Comparison of ENCODE assay signal across 21 cellular contexts in genomic region chr2:9150568-9150900, GRCh38. TPM values are rescaled to one million over a fixed set of nuclear protein-coding genes. Genes with fewer than 3 reads are reported as not detected.
DNase-seq lines count a peak whose midpoint lies in the region; ATAC-seq, FAIRE-seq and TF ChIP-seq lines count a peak whose summit lies in the region.
"Had no signal": no experiment of that assay in that cellular context is flagged by ENCODE, and none has a peak within 500 bp of the region (broad histone marks: within the 10 kb centered on the region; RNA-seq: fewer than 3 reads in every experiment).

No MANE protein-coding gene starts in this region.

- no peak for ATAC-seq in GM21786 (IDR thresholded peaks at IDR 0.05; ENCODE audit: unreplicated experiment)
- ATAC-seq: A549, HCT116 had no signal

- H3K4me2 ChIP-seq in BLaER1 = peak overlapping the region; percentile 25
- H3K4me2 ChIP-seq: A549 had no signal

- intact Hi-C loops in kidney (cut with DNase I) (no loop called here), posterior vena cava (cut with DNase I) (no loop called here)

- no peak for TF ChIP-seq CTCF in kidney (IDR thresholded peaks at IDR 0.05; ENCODE audit: borderline replicate concordance, extremely low read depth, insufficient read depth)

- peaks cover 8% of the 10 kb centered on the region for H3K9me3 ChIP-seq in BLaER1
- no peaks in the 10 kb centered on the region for H3K9me3 ChIP-seq in kidney (ENCODE audit: control insufficient read depth in 1 of 2, low read length in 2 of 2)
- H3K9me3 ChIP-seq: A549 had no signal

- H3K27ac ChIP-seq in BLaER1 = no peak overlapping the region
- no peak overlapping the region for H3K27ac ChIP-seq in kidney (ENCODE audit: low read depth in 2 of 2, low read length in 2 of 2)
- H3K27ac ChIP-seq: A549, GM23248 had no signal

- no peak overlapping the region for H3K9ac ChIP-seq in BLaER1
- no peak overlapping the region for H3K9ac ChIP-seq in kidney (ENCODE audit: low read length in 2 of 2)
- H3K9ac ChIP-seq: GM23248 had no signal

- H4K20me1 ChIP-seq in BLaER1 = no peaks in the 10 kb centered on the region

- H3K4me1 ChIP-seq in BLaER1 (peaks cover 71% of the 10 kb centered on the region), kidney (ENCODE audit: control insufficient read depth in 1 of 2, insufficient read depth in 1 of 2, low read depth in 1 of 2, low read length in 2 of 2) (no peaks in the 10 kb centered on the region)
- H3K4me1 ChIP-seq: A549 had no signal

- no peaks in the 10 kb centered on the region for H3K27me3 ChIP-seq in BLaER1

- no peak for FAIRE-seq in kidney (lab: Jason Lieb, UNC)
- FAIRE-seq: A549, G401.6, GM12892 had no signal

- DNase-seq in kidney = peak; percentile 63
- DNase-seq in posterior vena cava (ENCODE audit: low spot score) = peak; percentile 76
- no peak for DNase-seq in NCI-H2107 (lab: John Stamatoyannopoulos, UW)
- no peak for DNase-seq in EL
- no peak for DNase-seq in iPS-NIHi11 (ENCODE audit: low spot score)
- DNase-seq: 8988T; ACHN; C1 segment of cervical spinal cord; Calu3; CD4-positive, alpha-beta memory T cell; COR-L47; DMS53; DMS79 treated with DMSO at 0.1 percent for 48 hours; GM23248; H9 had no signal

- no peak overlapping the region for H3K4me3 ChIP-seq in BLaER1
- H3K4me3 ChIP-seq in kidney (ENCODE audit: low read length in 2 of 2) = no peak overlapping the region
- H3K4me3 ChIP-seq: A549, GM23248 had no signal

- H3K36me3 ChIP-seq in BLaER1 (no peaks in the 10 kb centered on the region), kidney (ENCODE audit: control insufficient read depth in 1 of 2, insufficient read depth in 2 of 2, low read length in 2 of 2) (no peaks in the 10 kb centered on the region)

RNA-seq across cellular contexts. Expression of gene ASAP2, which starts 56.1 kb away (rescaled TPM):
- total RNA-seq in kidney (54.8 TPM), posterior vena cava (10 to 100 TPM; 28.1 to 31.3 TPM)
- polyA plus RNA-seq in kidney (ENCODE audit: insufficient read depth, low read depth, low replicate concordance) = 26.2 TPM
- total RNA-seq: CD4-positive, alpha-beta memory T cell had no signal
- polyA plus RNA-seq: CD4-positive, alpha-beta memory T cell had no signal

Comparison
In these comparisons a context has a peak if more than half of its experiments do, and no peak if none do; other contexts are left out.
1. DNase-seq: peak in kidney (single experiment) and posterior vena cava (single experiment); none in NCI-H2107 (single experiment), EL (single experiment) and iPS-NIHi11 (single experiment).